In the genomic region with DNA sequence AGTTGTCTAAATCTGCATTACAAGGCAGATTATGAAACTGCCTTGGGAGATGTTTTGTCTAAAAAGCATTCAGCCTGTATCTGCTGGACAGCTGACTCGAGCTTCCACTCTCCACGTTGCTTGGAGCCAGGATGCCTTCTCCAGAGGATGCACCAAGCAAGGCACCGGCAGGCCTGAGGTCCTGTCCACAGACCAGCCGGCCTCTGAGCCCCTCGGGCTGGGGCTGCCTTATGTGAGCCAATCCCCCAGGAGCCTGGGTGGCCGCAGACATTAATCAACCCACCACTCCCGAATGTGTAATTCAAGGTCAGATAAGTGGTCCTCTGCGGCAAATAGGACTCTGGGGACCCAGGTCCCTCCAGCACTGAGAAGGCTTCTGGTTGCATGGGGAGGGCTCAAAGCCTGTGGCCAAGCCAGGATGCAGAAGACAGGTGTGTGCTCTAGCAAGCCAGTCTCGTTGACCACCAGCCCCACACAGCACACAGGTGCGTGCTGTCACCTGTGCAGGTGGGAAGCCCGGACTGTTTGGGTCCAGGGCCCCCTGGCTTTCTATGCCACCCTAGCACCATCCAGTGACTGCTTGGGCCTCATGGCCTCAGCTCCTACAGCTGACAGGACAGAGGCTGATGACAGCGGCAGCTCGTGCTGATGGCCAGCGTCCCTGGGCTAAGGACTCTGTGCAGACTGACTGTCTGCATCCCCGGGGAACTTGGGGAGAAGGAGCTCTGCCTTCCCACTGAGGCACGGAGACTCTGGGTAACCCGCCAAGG, we compare ENCODE assay signal across 21 cellular contexts. TPM values are rescaled to one million over a fixed set of nuclear protein-coding genes. Genes with fewer than 3 reads are reported as not detected.
"Had no signal": no experiment of that assay in that cellular context is flagged by ENCODE, and none has a peak within 500 bp of the region (broad histone marks: within the 10 kb centered on the region; RNA-seq: fewer than 3 reads in every experiment).

No MANE protein-coding gene starts in this region.

- H3K27ac ChIP-seq: coronary artery, foreskin keratinocyte, heart left ventricle, lower lobe of right lung, sigmoid colon, skin epidermis, tibial artery, upper lobe of left lung, vagina had no signal

- H3K27me3 ChIP-seq: vagina had no signal

- H3K4me3 Mint-ChIP-seq: endodermal cell; memory B cell; mesothelial cell of epicardium; natural killer cell treated with Interleukin-12 subunit alpha and Interleukin-12 subunit beta and Interleukin-15 and Interleukin-18, amount 100 ng/mL, for 72 hours had no signal

- ATAC-seq: foreskin keratinocyte; heart left ventricle; left lobe of liver; lower lobe of right lung; natural killer cell treated with Interleukin-12 subunit alpha and Interleukin-12 subunit beta and Interleukin-15 and Interleukin-18, amount 100 ng/mL, for 72 hours had no signal

- H3K36me3 Mint-ChIP-seq: memory B cell; mesothelial cell of epicardium; natural killer cell treated with Interleukin-12 subunit alpha and Interleukin-12 subunit beta and Interleukin-15 and Interleukin-18, amount 100 ng/mL, for 72 hours had no signal

- H3K9me3 Mint-ChIP-seq: endodermal cell; memory B cell; mesothelial cell of epicardium; natural killer cell treated with Interleukin-12 subunit alpha and Interleukin-12 subunit beta and Interleukin-15 and Interleukin-18, amount 100 ng/mL, for 72 hours had no signal

- H3K36me3 ChIP-seq: heart left ventricle, lower lobe of right lung, sigmoid colon, tibial artery, upper lobe of left lung, vagina had no signal

- H3K4me3 ChIP-seq: coronary artery, heart left ventricle, lower lobe of right lung, sigmoid colon, skin epidermis, tibial artery, upper lobe of left lung, vagina had no signal

- H3K4me1 ChIP-seq: foreskin keratinocyte, vagina had no signal

- H3K9me3 ChIP-seq: heart left ventricle, lower lobe of right lung, sigmoid colon, tibial artery, upper lobe of left lung, vagina had no signal

- H3K27ac Mint-ChIP-seq: endodermal cell; memory B cell; mesothelial cell of epicardium; natural killer cell treated with Interleukin-12 subunit alpha and Interleukin-12 subunit beta and Interleukin-15 and Interleukin-18, amount 100 ng/mL, for 72 hours had no signal

- DNase-seq: effector CD4-positive, alpha-beta T cell; endodermal cell; erythroblast; foreskin keratinocyte; hippocampal formation; kidney glomerular epithelial cell; lower lobe of right lung; sigmoid colon; stimulated activated CD4-positive, alpha-beta T cell treated with anti-CD3 and anti-CD28 coated beads, Interleukin-12 subunit alpha, Interleukin-12 subunit beta, amount 100 ng/mL, for 4 hours; stimulated activated CD4-positive, alpha-beta T cell treated with anti-CD3 and anti-CD28 coated beads, Interleukin-2, amount 100 ng/mL, for 48 hours; stimulated activated naive CD4-positive, alpha-beta T cell treated with Interleukin-2 at 50 U/mL for 16 hours; tibial artery; upper lobe of left lung had no signal

- H3K4me1 Mint-ChIP-seq: endodermal cell had no signal

RNA-seq across cellular contexts. Expression of a gene that starts 4.8 kb away (rescaled TPM):
- total RNA-seq: natural killer cell treated with Interleukin-12 subunit alpha and Interleukin-12 subunit beta and Interleukin-15 and Interleukin-18, amount 100 ng/mL, for 72 hours had no signal
